ENCODE assay signal across 1 cellular context in genomic region chr6:139531716-139532115, GRCh38.
TF ChIP-seq lines count a peak whose summit lies in the region.

No MANE protein-coding gene starts in this region.

TF ChIP-seq in SK-N-SH treated with all-trans-retinoic acid at 6 μM for 48 hours, 23 proteins besides CTCF, POLR2A, EP300 and RAD21 (continued from another document):
- TF ChIP-seq CSRNP3 (CRISPR knock-in tag; IDR thresholded peaks at IDR 0.05) (no peak), ZC3H10 (CRISPR knock-in tag; IDR thresholded peaks at IDR 0.05) (no peak), ZNF565 (CRISPR knock-in tag; conservative IDR thresholded peaks at IDR 0.05; ENCODE audit: low read depth) (no peak), ZNF70 (CRISPR knock-in tag; IDR thresholded peaks at IDR 0.05) (no peak), GLIS3 (CRISPR knock-in tag; IDR thresholded peaks at IDR 0.05) (no peak), ARNTL (CRISPR knock-in tag; IDR thresholded peaks at IDR 0.05; ENCODE audit: borderline replicate concordance, low read depth) (no peak), TOX (CRISPR knock-in tag; IDR thresholded peaks at IDR 0.05; ENCODE audit: borderline replicate concordance) (no peak), ESRRG (CRISPR knock-in tag; IDR thresholded peaks at IDR 0.05) (no peak), ZFP30 (CRISPR knock-in tag; IDR thresholded peaks at IDR 0.05) (no peak), CSDC2 (CRISPR knock-in tag; IDR thresholded peaks at IDR 0.05) (no peak), ZNF8 (CRISPR knock-in tag; IDR thresholded peaks at IDR 0.05) (no peak), ZFP3 (CRISPR knock-in tag; IDR thresholded peaks at IDR 0.05) (no peak), PPARA (CRISPR knock-in tag; IDR thresholded peaks at IDR 0.05; ENCODE audit: borderline replicate concordance) (no peak)
TF ChIP-seq in SK-N-SH treated with all-trans-retinoic acid at 6 μM for 48 hours: peak in this region for 0.
